Comparison of ENCODE assay signal across 1 cellular context in the genomic region with DNA sequence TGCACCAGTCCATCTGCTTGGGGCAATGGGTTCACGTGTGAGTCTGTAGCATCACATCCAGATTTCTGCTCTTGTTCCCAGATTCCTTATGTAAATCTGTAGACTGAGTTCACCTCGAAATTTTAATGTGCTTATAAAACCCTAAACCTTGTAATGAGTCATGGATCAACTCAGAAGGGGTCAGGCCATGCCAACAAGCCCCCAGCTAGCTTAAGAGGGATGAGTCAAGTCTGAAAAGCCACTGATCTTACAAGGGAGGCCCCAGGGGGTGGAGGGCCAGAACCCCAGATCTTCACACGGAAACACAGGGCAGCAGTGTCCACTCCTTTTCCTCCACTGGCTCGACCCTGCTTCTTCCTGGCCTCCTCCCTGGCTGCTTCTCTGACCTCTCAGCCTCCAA.
TF ChIP-seq lines count a peak whose summit lies in the region.

No MANE protein-coding gene starts in this region.

TF ChIP-seq in SK-N-SH treated with all-trans-retinoic acid at 6 μM for 48 hours, 23 proteins besides CTCF, POLR2A, EP300 and RAD21 (continued from another document):
- TF ChIP-seq CREB5 (CRISPR knock-in tag; IDR thresholded peaks at IDR 0.05; ENCODE audit: low read depth) (no peak), ESRRG (CRISPR knock-in tag; IDR thresholded peaks at IDR 0.05) (no peak)
- TF ChIP-seq, protein P1, sequence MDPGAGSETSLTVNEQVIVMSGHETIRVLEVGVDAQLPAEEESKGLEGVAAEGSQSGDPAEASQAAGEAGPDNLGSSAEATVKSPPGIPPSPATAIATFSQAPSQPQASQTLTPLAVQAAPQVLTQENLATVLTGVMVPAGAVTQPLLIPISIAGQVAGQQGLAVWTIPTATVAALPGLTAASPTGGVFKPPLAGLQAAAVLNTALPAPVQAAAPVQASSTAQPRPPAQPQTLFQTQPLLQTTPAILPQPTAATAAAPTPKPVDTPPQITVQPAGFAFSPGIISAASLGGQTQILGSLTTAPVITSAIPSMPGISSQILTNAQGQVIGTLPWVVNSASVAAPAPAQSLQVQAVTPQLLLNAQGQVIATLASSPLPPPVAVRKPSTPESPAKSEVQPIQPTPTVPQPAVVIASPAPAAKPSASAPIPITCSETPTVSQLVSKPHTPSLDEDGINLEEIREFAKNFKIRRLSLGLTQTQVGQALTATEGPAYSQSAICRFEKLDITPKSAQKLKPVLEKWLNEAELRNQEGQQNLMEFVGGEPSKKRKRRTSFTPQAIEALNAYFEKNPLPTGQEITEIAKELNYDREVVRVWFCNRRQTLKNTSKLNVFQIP (CRISPR knock-in tag; IDR thresholded peaks at IDR 0.05; ENCODE audit: borderline replicate concordance, low read depth): no peak
- TF ChIP-seq, protein P2, sequence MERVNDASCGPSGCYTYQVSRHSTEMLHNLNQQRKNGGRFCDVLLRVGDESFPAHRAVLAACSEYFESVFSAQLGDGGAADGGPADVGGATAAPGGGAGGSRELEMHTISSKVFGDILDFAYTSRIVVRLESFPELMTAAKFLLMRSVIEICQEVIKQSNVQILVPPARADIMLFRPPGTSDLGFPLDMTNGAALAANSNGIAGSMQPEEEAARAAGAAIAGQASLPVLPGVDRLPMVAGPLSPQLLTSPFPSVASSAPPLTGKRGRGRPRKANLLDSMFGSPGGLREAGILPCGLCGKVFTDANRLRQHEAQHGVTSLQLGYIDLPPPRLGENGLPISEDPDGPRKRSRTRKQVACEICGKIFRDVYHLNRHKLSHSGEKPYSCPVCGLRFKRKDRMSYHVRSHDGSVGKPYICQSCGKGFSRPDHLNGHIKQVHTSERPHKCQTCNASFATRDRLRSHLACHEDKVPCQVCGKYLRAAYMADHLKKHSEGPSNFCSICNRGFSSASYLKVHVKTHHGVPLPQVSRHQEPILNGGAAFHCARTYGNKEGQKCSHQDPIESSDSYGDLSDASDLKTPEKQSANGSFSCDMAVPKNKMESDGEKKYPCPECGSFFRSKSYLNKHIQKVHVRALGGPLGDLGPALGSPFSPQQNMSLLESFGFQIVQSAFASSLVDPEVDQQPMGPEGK (CRISPR knock-in tag; IDR thresholded peaks at IDR 0.05; ENCODE audit: borderline replicate concordance): no peak
